ENCODE assay signal across 10 cellular contexts in the genomic region with DNA sequence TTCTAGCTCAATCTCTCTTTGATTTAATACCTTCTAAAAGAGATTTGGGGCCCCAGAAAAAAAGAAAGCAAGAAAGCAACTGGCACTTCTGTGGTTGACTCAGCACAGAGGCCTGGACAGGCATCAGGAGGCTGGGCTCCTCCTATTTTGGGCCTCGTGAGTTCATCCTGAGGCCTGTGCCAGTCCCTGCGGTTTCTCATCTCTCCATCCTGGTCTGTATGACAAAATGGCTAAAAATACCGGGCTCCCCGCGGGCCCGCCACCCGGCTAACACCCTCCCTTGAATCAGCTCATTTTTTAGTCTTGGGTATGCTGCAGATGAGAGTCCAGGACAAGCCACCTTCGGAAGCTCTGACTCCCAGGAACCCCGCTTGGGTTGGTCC.
A peak's percentile ranks its signal among the peaks of the same experiment; 100 is the strongest.
DNase-seq lines count a peak whose midpoint lies in the region; ATAC-seq, FAIRE-seq and TF ChIP-seq lines count a peak whose summit lies in the region.
"Had no signal": no experiment of that assay in that cellular context is flagged by ENCODE, and none has a peak within 500 bp of the region (broad histone marks: within the 10 kb centered on the region; RNA-seq: fewer than 3 reads in every experiment).

No MANE protein-coding gene starts in this region.

- H3K9me2 ChIP-seq in HCT116 (ENCODE audit: insufficient read depth): no peaks in the 10 kb centered on the region

- H3K9me3 ChIP-seq in HCT116 (ENCODE audit: control insufficient read depth in 1 of 2, insufficient read depth in 1 of 2, low read depth in 1 of 2, low read length in 2 of 2) (no peaks in the 10 kb centered on the region), keratinocyte (ENCODE audit: control insufficient read depth, low read depth, low read length) (no peaks in the 10 kb centered on the region), Peyer's patch (no peaks in the 10 kb centered on the region)

- no peaks in the 10 kb centered on the region for H3K9me1 ChIP-seq in keratinocyte (ENCODE audit: control insufficient read depth, extremely low read depth, insufficient read depth, low read length)

- TF ChIP-seq POLR2A in HCT116 (IDR thresholded peaks at IDR 0.05; ENCODE audit: borderline replicate concordance, extremely low read depth, insufficient read depth, insufficient read length) (no peak), Peyer's patch (IDR thresholded peaks at IDR 0.05) (no peak)

- no TSS peak for BruUV-seq in HCT116 (replicated peaks; lab: Mats Ljungman, UMichigan)

- intact Hi-C loops in HCT116 (cut with micrococcal nuclease): no loop called here

- POLR2A ChIA-PET in HCT116 (lab: Charles Lee): no interaction called here

- peak overlapping the region; percentile 98 for H2AFZ ChIP-seq in ACC112 (ENCODE audit: low read length, unreplicated experiment)
- peak overlapping the region; percentile 66 for H2AFZ ChIP-seq in HCT116 (ENCODE audit: low read depth, low read length, poor library complexity, severe bottlenecking)
- peak overlapping the region; percentile 82 for H2AFZ ChIP-seq in keratinocyte (ENCODE audit: control insufficient read depth, low read length)

- H3K36me3 ChIP-seq in ACC112 (ENCODE audit: insufficient read depth, low read length) (no peaks in the 10 kb centered on the region), HCT116 (ENCODE audit: control insufficient read depth in 1 of 2, insufficient read depth in 2 of 2, low read length in 2 of 2) (no peaks in the 10 kb centered on the region), keratinocyte (ENCODE audit: control insufficient read depth in 2 of 2, extremely low read depth in 1 of 2, insufficient read depth in 2 of 2, low read length in 2 of 2) (no peaks in the 10 kb centered on the region), Peyer's patch (no peaks in the 10 kb centered on the region)

- H3K27ac ChIP-seq in ACC112 (ENCODE audit: low read depth, low read length): peak overlapping the region; percentile 69
- H3K27ac ChIP-seq in HCT116 (ENCODE audit: low read depth, low read length): no peak overlapping the region
- peak overlapping the region; percentile 56 for H3K27ac ChIP-seq in keratinocyte (ENCODE audit: control insufficient read depth, insufficient read depth, low read length)
- peak overlapping the region in 1 of 4 donors; percentile 29 for H3K27ac ChIP-seq in Peyer's patch

- FAIRE-seq in keratinocyte (lab: Jason Lieb, UNC): peak; percentile 66

- H3K4me1 ChIP-seq in ACC112 (ENCODE audit: control insufficient read depth, insufficient read depth, low read length, unreplicated experiment) (peaks cover 13% of the 10 kb centered on the region), HCT116 (ENCODE audit: control insufficient read depth in 1 of 2, insufficient read depth in 2 of 2, low read length in 2 of 2) (peaks cover 3 to 8% of the 10 kb centered on the region in 2 experiments; a peak in 3 of 4 replicates), keratinocyte (ENCODE audit: control insufficient read depth, extremely low read depth, insufficient read depth, low read length) (peaks cover 20% of the 10 kb centered on the region), Peyer's patch (peaks cover 0 to 8% (median 0%) of the 10 kb centered on the region in 4 donors)

- no peak for TF ChIP-seq RAD21 in HCT116 (IDR thresholded peaks at IDR 0.05; ENCODE audit: low read depth)

- H3K4me3 ChIP-seq in ACC112 (ENCODE audit: low read depth, low read length) (peak overlapping the region; percentile 47; the same call in 1 of the 2 replicates), HCT116 (replicated peaks in 1 of 2; ENCODE audit: low read depth in 1 of 2, low read length in 2 of 2) (no peak overlapping the region), keratinocyte (ENCODE audit: control insufficient read depth in 2 of 3, extremely low read depth in 1 of 3, insufficient read depth in 2 of 3, low read depth in 1 of 3, low read length in 3 of 3) (peak overlapping the region in 2 of 3 experiments; percentile 0 to 37), Peyer's patch (no peak overlapping the region)

- ATAC-seq in HCT116: no peak

- RAD21 ChIA-PET in HCT116 (lab: Charles Lee; ENCODE audit: low non-redundant PET in 1 of 2, low total read pairs in 2 of 2, uncharacterized antibody in 2 of 2, unreplicated experiment in 2 of 2): no interaction called here

- dilution Hi-C loops in keratinocyte (cut with MboI; ENCODE audit: extremely low pct_ligation_motif_present, low sequenced_read_pairs): no loop called here

- H3K9ac ChIP-seq in HCT116 (ENCODE audit: low read length) (no peak overlapping the region), keratinocyte (ENCODE audit: control insufficient read depth, extremely low read depth, insufficient read depth, low read length) (peak overlapping the region; percentile 51)

- H3K4me2 ChIP-seq in HCT116 (ENCODE audit: low read length) (peak overlapping the region; percentile 1; the same call in 1 of the 2 replicates), keratinocyte (ENCODE audit: control insufficient read depth, extremely low read depth, insufficient read depth, low read depth, low read length) (peak overlapping the region; percentile 67)

- H4K20me1 ChIP-seq in HCT116 (ENCODE audit: insufficient read depth): no peaks in the 10 kb centered on the region
- no peaks in the 10 kb centered on the region for H4K20me1 ChIP-seq in keratinocyte (ENCODE audit: control insufficient read depth, extremely low read depth, insufficient read depth, low read length)

- CTCF ChIA-PET in HCT116 (lab: Charles Lee): no interaction called here

- H3K79me2 ChIP-seq in ACC112 (ENCODE audit: control insufficient read depth, insufficient read depth, low read length, unreplicated experiment) (no peaks in the 10 kb centered on the region), HCT116 (ENCODE audit: insufficient read depth, low read length) (no peaks in the 10 kb centered on the region), keratinocyte (ENCODE audit: control insufficient read depth, insufficient read depth, low read length) (no peaks in the 10 kb centered on the region)

- no peak for DNase-seq in HCT116 (ENCODE audit: low read depth, low spot score)
- peak; percentile 26 for DNase-seq in amniotic stem cell (lab: John Stamatoyannopoulos, UW)
- no peak for DNase-seq in keratinocyte (ENCODE audit: low read depth, low spot score)
- no peak for DNase-seq in occipital lobe (lab: John Stamatoyannopoulos, UW)
- no peak for DNase-seq in Peyer's patch
- no peak for DNase-seq in superior temporal gyrus (ENCODE audit: extremely low spot score)
- no peak for DNase-seq in HuH-7 (ENCODE audit: low spot score)
- DNase-seq: central memory CD4-positive, alpha-beta T cell; DMS79 treated with DMSO at 0.1 percent for 48 hours had no signal

- H3K27me3 ChIP-seq in ACC112 (ENCODE audit: insufficient read depth, low read length) (no peaks in the 10 kb centered on the region), HCT116 (ENCODE audit: insufficient read depth, low read length) (peaks cover 3% of the 10 kb centered on the region; the same call in 1 of the 2 replicates), keratinocyte (ENCODE audit: control insufficient read depth, extremely low read depth, insufficient read depth, low read length) (no peaks in the 10 kb centered on the region), Peyer's patch (no peaks in the 10 kb centered on the region)

- TF ChIP-seq CTCF in HCT116 (IDR thresholded peaks at IDR 0.05 in 2 of 3, conservative IDR thresholded peaks at IDR 0.05 in 1 of 3; ENCODE audit: borderline replicate concordance in 1 of 3, insufficient read depth in 1 of 3, low read depth in 2 of 3, low read length in 2 of 3): no peak
- TF ChIP-seq CTCF in keratinocyte (optimal IDR thresholded peaks at IDR 0.05 in 1 of 3, IDR thresholded peaks at IDR 0.05 in 1 of 3, conservative IDR thresholded peaks at IDR 0.05 in 1 of 3; ENCODE audit: extremely low read depth in 1 of 3, insufficient read depth in 2 of 3, low read length in 3 of 3): no peak
- TF ChIP-seq CTCF in Peyer's patch (IDR thresholded peaks at IDR 0.05): no peak

TF ChIP-seq in HCT116, 20 proteins besides CTCF, POLR2A, EP300 and RAD21:
- no peak for TF ChIP-seq SRF (IDR thresholded peaks at IDR 0.05; ENCODE audit: low read depth)

Comparison
In these comparisons a context has a peak if more than half of its experiments do, and no peak if none do; other contexts are left out.
1. H3K4me3 ChIP-seq: peak in ACC112 (single experiment) and keratinocyte (2 of 3); none in HCT116 (0 of 2) and Peyer's patch (0 of 4).
2. Peak in every context shown above with its lines, with median percentiles within 50 percentile points of each other: H2AFZ ChIP-seq.